ENCODE assay signal across 17 cellular contexts in the genomic region with DNA sequence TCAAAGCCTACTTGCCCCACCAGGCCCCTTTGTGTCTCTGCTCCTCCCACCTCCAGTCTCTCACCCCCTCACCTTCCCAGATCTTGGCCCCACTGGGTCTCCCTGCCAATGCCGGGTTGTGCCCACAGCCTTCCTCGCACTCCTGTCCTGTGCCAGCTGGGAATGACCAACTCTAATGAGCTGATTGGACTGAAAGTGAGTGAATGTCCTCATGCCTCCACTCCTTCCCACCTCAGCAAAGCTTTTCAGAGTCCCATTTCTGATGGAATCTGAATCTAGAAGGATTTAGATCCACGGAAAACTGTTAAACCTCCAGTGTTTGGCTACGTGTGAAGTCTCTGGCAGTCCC.
DNase-seq lines count a peak whose midpoint lies in the region; ATAC-seq, FAIRE-seq and TF ChIP-seq lines count a peak whose summit lies in the region.
"Had no signal": no experiment of that assay in that cellular context is flagged by ENCODE, and none has a peak within 500 bp of the region (broad histone marks: within the 10 kb centered on the region; RNA-seq: fewer than 3 reads in every experiment).

No MANE protein-coding gene starts in this region.

- H3K36me3 ChIP-seq in Caco-2 (ENCODE audit: control insufficient read depth, insufficient read depth, low read length) (no peaks in the 10 kb centered on the region), body of pancreas (replicated peaks in 1 of 2; ENCODE audit: insufficient read depth in 1 of 2, low read depth in 2 of 2) (no peaks in the 10 kb centered on the region), keratinocyte (ENCODE audit: control insufficient read depth in 2 of 2, extremely low read depth in 1 of 2, insufficient read depth in 2 of 2, low read length in 2 of 2) (no peaks in the 10 kb centered on the region), gastrocnemius medialis (no peaks in the 10 kb centered on the region), WERI-Rb-1 (no peaks in the 10 kb centered on the region; the same call in 1 of the 2 replicates)
- H3K36me3 ChIP-seq: adrenal gland had no signal

- DNase-seq in Caco-2 (no peak), body of pancreas (peak in 1 of 4 donors; percentile 18), keratinocyte (ENCODE audit: low read depth, low spot score) (no peak), gastrocnemius medialis (no peak), OCI-M1 (lab: John Stamatoyannopoulos, UW) (no peak), WERI-Rb-1 (no peak), NCI-H226 (no peak)
- DNase-seq: AML-193; effector memory CD4-positive, alpha-beta T cell; glutamatergic neuron; islet precursor cell; naive thymus-derived CD8-positive, alpha-beta T cell; NCI-H2227 treated with DMSO at 0.1 percent for 48 hours; SW 1271 had no signal

- no peaks in the 10 kb centered on the region for H4K20me1 ChIP-seq in keratinocyte (ENCODE audit: control insufficient read depth, extremely low read depth, insufficient read depth, low read length)

- H3K27me3 ChIP-seq in Caco-2 (replicated peaks; ENCODE audit: control insufficient read depth, insufficient read depth, low read length), result no peaks in the 10 kb centered on the region
- no peaks in the 10 kb centered on the region for H3K27me3 ChIP-seq in body of pancreas
- no peaks in the 10 kb centered on the region for H3K27me3 ChIP-seq in keratinocyte (ENCODE audit: control insufficient read depth, extremely low read depth, insufficient read depth, low read length)
- no peaks in the 10 kb centered on the region for H3K27me3 ChIP-seq in gastrocnemius medialis
- H3K27me3 ChIP-seq in WERI-Rb-1 (ENCODE audit: insufficient read depth, low read depth, severe bottlenecking), result no peaks in the 10 kb centered on the region
- H3K27me3 ChIP-seq: adrenal gland had no signal

- CTCF ChIA-PET in Caco-2 (lab: Charles Lee), result no interaction called here

- TF ChIP-seq POLR2A in body of pancreas (IDR thresholded peaks at IDR 0.05) (no peak), gastrocnemius medialis (IDR thresholded peaks at IDR 0.05) (no peak)

- intact Hi-C loops in Caco-2 (cut with micrococcal nuclease; ENCODE audit: unreplicated experiment) (no loop called here), body of pancreas (cut with DNase I) (no loop called here), gastrocnemius medialis (cut with DNase I; ENCODE audit: low total_unique reads) (loop anchor here (2.0 kb wide), 2 partner anchors 23 to 287 kb away; a partner anchor contains a TSS)

- TF ChIP-seq CTCF in Caco-2 (IDR thresholded peaks at IDR 0.05; ENCODE audit: insufficient read depth in 1 of 2, low read depth in 1 of 2, low read length in 1 of 2, severe bottlenecking in 1 of 2, unreplicated experiment in 1 of 2) (no peak), body of pancreas (IDR thresholded peaks at IDR 0.05) (no peak), keratinocyte (optimal IDR thresholded peaks at IDR 0.05 in 1 of 3, IDR thresholded peaks at IDR 0.05 in 1 of 3, conservative IDR thresholded peaks at IDR 0.05 in 1 of 3; ENCODE audit: extremely low read depth in 1 of 3, insufficient read depth in 2 of 3, low read length in 3 of 3) (no peak), gastrocnemius medialis (IDR thresholded peaks at IDR 0.05 in 4 of 5, conservative IDR thresholded peaks at IDR 0.05 in 1 of 5) (no peak), WERI-Rb-1 (IDR thresholded peaks at IDR 0.05; ENCODE audit: low read depth, low read length) (no peak)

- peaks cover 6% of the 10 kb centered on the region for H3K4me1 Mint-ChIP-seq in Caco-2 (ENCODE audit: low read depth, unreplicated experiment)

- no peaks in the 10 kb centered on the region for H3K79me2 ChIP-seq in keratinocyte (ENCODE audit: control insufficient read depth, insufficient read depth, low read length)

- no peak overlapping the region for H3K4me3 ChIP-seq in Caco-2 (ENCODE audit: low read depth, low read length)
- H3K4me3 ChIP-seq in body of pancreas, result no peak overlapping the region
- no peak overlapping the region for H3K4me3 ChIP-seq in keratinocyte (ENCODE audit: control insufficient read depth in 2 of 3, extremely low read depth in 1 of 3, insufficient read depth in 2 of 3, low read depth in 1 of 3, low read length in 3 of 3)
- H3K4me3 ChIP-seq in gastrocnemius medialis, result peak overlapping the region in 3 of 4 donors; percentile 0 to 26 (median 21)
- no peak overlapping the region for H3K4me3 ChIP-seq in WERI-Rb-1 (ENCODE audit: low read depth, low read length)
- H3K4me3 ChIP-seq: adrenal gland had no signal

- dilution Hi-C loops in keratinocyte (cut with MboI; ENCODE audit: extremely low pct_ligation_motif_present, low sequenced_read_pairs), result no loop called here

- H3K9ac ChIP-seq in keratinocyte (ENCODE audit: control insufficient read depth, extremely low read depth, insufficient read depth, low read length), result no peak overlapping the region

- ATAC-seq in body of pancreas, result peak; percentile 26
- peak; percentile 34 for ATAC-seq in gastrocnemius medialis
- no peak for ATAC-seq in HG02798 (IDR thresholded peaks at IDR 0.05; ENCODE audit: poor library complexity, unreplicated experiment)
- ATAC-seq: naive thymus-derived CD8-positive, alpha-beta T cell had no signal

- H3K9me3 Mint-ChIP-seq in Caco-2 (ENCODE audit: unreplicated experiment), result no peaks in the 10 kb centered on the region
- H3K9me3 Mint-ChIP-seq: naive thymus-derived CD8-positive, alpha-beta T cell had no signal

- no peak overlapping the region for H3K4me3 Mint-ChIP-seq in Caco-2 (ENCODE audit: unreplicated experiment)
- H3K4me3 Mint-ChIP-seq: naive thymus-derived CD8-positive, alpha-beta T cell had no signal

- H3K36me3 Mint-ChIP-seq in Caco-2 (ENCODE audit: insufficient read depth, unreplicated experiment), result peaks cover 14% of the 10 kb centered on the region
- H3K36me3 Mint-ChIP-seq: naive thymus-derived CD8-positive, alpha-beta T cell had no signal

- no peaks in the 10 kb centered on the region for H3K9me1 ChIP-seq in keratinocyte (ENCODE audit: control insufficient read depth, extremely low read depth, insufficient read depth, low read length)

- H2AFZ ChIP-seq in keratinocyte (ENCODE audit: control insufficient read depth, low read length), result peak overlapping the region; percentile 16

- BruUV-seq in Caco-2 (replicated peaks; lab: Mats Ljungman, UMichigan), result no TSS peak

- POLR2A ChIA-PET in Caco-2 (lab: Charles Lee), result interaction anchor here (0.7 kb wide), 1 partner anchor 20 kb away, joined by 4 read pairs; no protein-coding TSS in a partner anchor

- peak overlapping the region; percentile 38 for H3K27ac Mint-ChIP-seq in Caco-2 (ENCODE audit: unreplicated experiment)

- FAIRE-seq in keratinocyte (lab: Jason Lieb, UNC), result no peak
- FAIRE-seq: urothelium cell line had no signal

- H3K27ac ChIP-seq in body of pancreas (peak overlapping the region in 1 of 4 donors; percentile 10), keratinocyte (ENCODE audit: control insufficient read depth, insufficient read depth, low read length) (no peak overlapping the region), gastrocnemius medialis (peak overlapping the region; percentile 91 to 95 (median 94)), WERI-Rb-1 (no peak overlapping the region)

- H3K9me3 ChIP-seq in Caco-2, result no peaks in the 10 kb centered on the region
- no peaks in the 10 kb centered on the region for H3K9me3 ChIP-seq in body of pancreas
- H3K9me3 ChIP-seq in keratinocyte (ENCODE audit: control insufficient read depth, low read depth, low read length), result no peaks in the 10 kb centered on the region
- no peaks in the 10 kb centered on the region for H3K9me3 ChIP-seq in gastrocnemius medialis
- H3K9me3 ChIP-seq in WERI-Rb-1 (ENCODE audit: severe bottlenecking), result no peaks in the 10 kb centered on the region
- H3K9me3 ChIP-seq: adrenal gland had no signal

- H3K4me2 ChIP-seq in keratinocyte (ENCODE audit: control insufficient read depth, extremely low read depth, insufficient read depth, low read depth, low read length), result no peak overlapping the region

- in situ Hi-C loops in gastrocnemius medialis (cut with MboI; ENCODE audit: low sequenced_read_pairs in 4 of 4), result no loop called here

- no peaks in the 10 kb centered on the region for H3K27me3 Mint-ChIP-seq in Caco-2 (ENCODE audit: insufficient read depth, unreplicated experiment)

- H3K4me1 ChIP-seq in Caco-2 (no peaks in the 10 kb centered on the region), body of pancreas (peaks cover 14% of the 10 kb centered on the region), keratinocyte (ENCODE audit: control insufficient read depth, extremely low read depth, insufficient read depth, low read length) (peaks cover 10% of the 10 kb centered on the region), gastrocnemius medialis (peaks cover 22 to 27% of the 10 kb centered on the region in 2 donors)

- 59 to 67% methylated on average over 4 of the region's 4 CpGs for WGBS in body of pancreas, 2 donors

Comparison
In these comparisons a context has a peak if more than half of its experiments do, and no peak if none do; other contexts are left out.
1. H3K4me3 ChIP-seq: peak in gastrocnemius medialis (3 of 4); none in Caco-2 (single experiment), body of pancreas (0 of 2), keratinocyte (0 of 3) and WERI-Rb-1 (single experiment).
2. H3K27ac ChIP-seq: peak in gastrocnemius medialis (4 of 4); none in keratinocyte (single experiment) and WERI-Rb-1 (single experiment).